8 cellular contexts compared by ENCODE assay signal in genomic region chr3:13655074-13655913, GRCh38.
DNase-seq lines count a peak whose midpoint lies in the region; ATAC-seq and TF ChIP-seq lines count a peak whose summit lies in the region.

No MANE protein-coding gene starts in this region.

- no peaks in the 10 kb centered on the region for H3K4me1 ChIP-seq in A673 (ENCODE audit: insufficient read depth, low read length, poor library complexity, severe bottlenecking)
- peaks cover 3% of the 10 kb centered on the region for H3K4me1 ChIP-seq in parathyroid adenoma

- no peak overlapping the region for H3K4me3 ChIP-seq in A673 (ENCODE audit: low read depth, low read length, poor library complexity, severe bottlenecking)
- no peak overlapping the region for H3K4me3 ChIP-seq in fibroblast of villous mesenchyme (ENCODE audit: low read depth, low read length)
- H3K4me3 ChIP-seq in parathyroid adenoma (ENCODE audit: low read depth, low read length) = no peak overlapping the region

- H2AFZ ChIP-seq in parathyroid adenoma = no peak overlapping the region

- no peak overlapping the region for H3K4me2 ChIP-seq in parathyroid adenoma (ENCODE audit: low read length)

- no peaks in the 10 kb centered on the region for H3K9me3 ChIP-seq in A673 (ENCODE audit: low read depth, low read length, poor library complexity, severe bottlenecking)
- no peaks in the 10 kb centered on the region for H3K9me3 ChIP-seq in parathyroid adenoma (ENCODE audit: control insufficient read depth, low read length)

- POLR2A ChIA-PET in A673 (lab: Charles Lee; ENCODE audit: low non-redundant PET) = no interaction called here
- POLR2A ChIA-PET in activated CD8-positive, alpha-beta T cell treated with anti-CD3 and anti-CD28 coated beads for 36 hours (lab: Charles Lee) = interaction anchor here (1.4 kb wide), 1 partner anchor 225 kb away, joined by 6 read pairs; the partner anchor contains the start of gene WNT7A

- peaks cover 13% of the 10 kb centered on the region for H3K27me3 Mint-ChIP-seq in activated CD8-positive, alpha-beta T cell treated with anti-CD3 and anti-CD28 coated beads for 36 hours

- BruUV-seq in A673 (replicated peaks; lab: Mats Ljungman, UMichigan) = no TSS peak

- intact Hi-C loops in A673 (cut with micrococcal nuclease; ENCODE audit: unreplicated experiment) = loop anchor here (1.0 to 5.0 kb wide), 2 partner anchors 230 to 1267 kb away; no protein-coding TSS in a partner anchor
- intact Hi-C loops in activated CD8-positive, alpha-beta T cell treated with anti-CD3 and anti-CD28 coated beads for 36 hours (cut with micrococcal nuclease) = no loop called here

- no peak overlapping the region for H3K9ac ChIP-seq in parathyroid adenoma

- TF ChIP-seq CTCF in A673 (conservative IDR thresholded peaks at IDR 0.05; ENCODE audit: low read depth, low read length) (no peak; the same call in 1 of the 2 replicates), GM13977 (IDR thresholded peaks at IDR 0.05; ENCODE audit: extremely low read depth, insufficient read depth, missing control alignments) (peak; percentile 54), fibroblast of villous mesenchyme (IDR thresholded peaks at IDR 0.05; ENCODE audit: insufficient read depth, low read depth, low read length) (no peak), parathyroid adenoma (IDR thresholded peaks at IDR 0.05) (peak; percentile 8)
- peak; percentile 55 for TF ChIP-seq CTCF in activated CD8-positive, alpha-beta T cell treated with anti-CD3 and anti-CD28 coated beads for 36 hours (IDR thresholded peaks at IDR 0.05)

- H3K36me3 ChIP-seq in A673 (ENCODE audit: insufficient read depth, low read length, poor library complexity, severe bottlenecking) = no peaks in the 10 kb centered on the region
- H3K36me3 ChIP-seq in parathyroid adenoma (ENCODE audit: control insufficient read depth, insufficient read depth, low read length) = no peaks in the 10 kb centered on the region

- H3K4me1 Mint-ChIP-seq in activated CD8-positive, alpha-beta T cell treated with anti-CD3 and anti-CD28 coated beads for 36 hours (ENCODE audit: low read depth) = peaks cover 26% of the 10 kb centered on the region

- no peak for ATAC-seq in activated CD8-positive, alpha-beta T cell treated with anti-CD3 and anti-CD28 coated beads for 36 hours
- ATAC-seq in HG03571 (IDR thresholded peaks at IDR 0.05; ENCODE audit: unreplicated experiment) = no peak

- H3K9me3 Mint-ChIP-seq in activated CD8-positive, alpha-beta T cell treated with anti-CD3 and anti-CD28 coated beads for 36 hours = no peaks in the 10 kb centered on the region

- H3K27me3 ChIP-seq in A673 (replicated peaks; ENCODE audit: insufficient read depth, low read depth, low read length, poor library complexity) = peaks cover 29% of the 10 kb centered on the region
- H3K27me3 ChIP-seq in parathyroid adenoma (ENCODE audit: control insufficient read depth, insufficient read depth, low read length) = no peaks in the 10 kb centered on the region

- no peak overlapping the region for H3K4me3 Mint-ChIP-seq in activated CD8-positive, alpha-beta T cell treated with anti-CD3 and anti-CD28 coated beads for 36 hours

- DNase-seq in A673 (ENCODE audit: low spot score) (peak; percentile 33), GM13977 (ENCODE audit: low spot score) (peak; percentile 74), fibroblast of villous mesenchyme (ENCODE audit: low read depth) (peak; percentile 37), COLO829 (ENCODE audit: low spot score) (no peak), SIG-M5 treated with dmso at 0.1 percent for 504 hours (lab: John Stamatoyannopoulos, UW; ENCODE audit: unreplicated experiment) (no peak)
- DNase-seq in activated CD8-positive, alpha-beta T cell treated with anti-CD3 and anti-CD28 coated beads for 36 hours = peak; percentile 40

- H3K27ac ChIP-seq in A673 (ENCODE audit: low read depth, low read length, poor library complexity, severe bottlenecking) (no peak overlapping the region), parathyroid adenoma (no peak overlapping the region)

- no peaks in the 10 kb centered on the region for H3K36me3 Mint-ChIP-seq in activated CD8-positive, alpha-beta T cell treated with anti-CD3 and anti-CD28 coated beads for 36 hours (ENCODE audit: low read depth)

- CTCF ChIA-PET in A673 (lab: Charles Lee) = interaction anchor here (0.6 kb wide), 1 partner anchor 62 kb away, joined by 5 read pairs; no protein-coding TSS in a partner anchor
- CTCF ChIA-PET in activated CD8-positive, alpha-beta T cell treated with anti-CD3 and anti-CD28 coated beads for 36 hours (lab: Charles Lee) = interaction anchor here (0.7 to 13.0 kb wide), 17 partner anchors 9 to 240 kb away, joined by 3 to 383 read pairs (median 3); partner anchors contain the start of gene WNT7A

- no peaks in the 10 kb centered on the region for H3K79me2 ChIP-seq in parathyroid adenoma

- no peak overlapping the region for H3K27ac Mint-ChIP-seq in activated CD8-positive, alpha-beta T cell treated with anti-CD3 and anti-CD28 coated beads for 36 hours

- in situ Hi-C loops in GM13977 (cut with MboI; ENCODE audit: low pct_unique_long_range_greater_than_20kb, low sequenced_read_pairs, unreplicated experiment) = no loop called here

Comparison
In these comparisons a context has a peak if more than half of its experiments do, and no peak if none do; other contexts are left out.
1. DNase-seq: peak in A673 (single experiment), GM13977 (single experiment), activated CD8-positive, alpha-beta T cell treated with anti-CD3 and anti-CD28 coated beads for 36 hours (single experiment) and fibroblast of villous mesenchyme (single experiment); none in COLO829 (single experiment) and SIG-M5 treated with dmso at 0.1 percent for 504 hours (single experiment).
2. CTCF ChIP-seq: peak in GM13977 (single experiment), activated CD8-positive, alpha-beta T cell treated with anti-CD3 and anti-CD28 coated beads for 36 hours (single experiment) and parathyroid adenoma (single experiment); none in A673 (single experiment) and fibroblast of villous mesenchyme (single experiment).